ENCODE assay signal across 1 cellular context in the genomic region with DNA sequence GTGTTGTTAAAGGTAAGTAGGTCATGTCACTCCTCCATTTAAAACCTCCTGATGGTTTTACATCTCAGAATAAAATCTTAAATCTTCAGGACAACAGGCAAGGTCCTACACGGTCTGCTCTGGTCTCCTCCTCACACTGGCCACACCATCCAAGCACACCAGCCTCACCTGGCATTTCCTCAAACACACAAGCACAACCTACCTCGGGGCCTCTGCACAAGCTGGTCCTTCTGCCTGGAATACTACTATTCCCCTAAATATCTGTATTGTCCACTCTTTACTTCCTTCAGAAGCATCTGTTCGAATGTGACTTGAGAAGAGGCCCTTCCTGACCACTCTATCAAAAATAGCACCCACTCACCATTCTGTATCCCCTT.
TF ChIP-seq lines count a peak whose summit lies in the region.

No MANE protein-coding gene starts in this region.

TF ChIP-seq in IMR-90, 13 proteins besides CTCF, POLR2A, EP300 and RAD21 (continued from another document):
- TF ChIP-seq NFE2L2 (IDR thresholded peaks at IDR 0.05; ENCODE audit: low read depth, low read length) = no peak
